ENCODE assay signal across 17 cellular contexts in the genomic region with DNA sequence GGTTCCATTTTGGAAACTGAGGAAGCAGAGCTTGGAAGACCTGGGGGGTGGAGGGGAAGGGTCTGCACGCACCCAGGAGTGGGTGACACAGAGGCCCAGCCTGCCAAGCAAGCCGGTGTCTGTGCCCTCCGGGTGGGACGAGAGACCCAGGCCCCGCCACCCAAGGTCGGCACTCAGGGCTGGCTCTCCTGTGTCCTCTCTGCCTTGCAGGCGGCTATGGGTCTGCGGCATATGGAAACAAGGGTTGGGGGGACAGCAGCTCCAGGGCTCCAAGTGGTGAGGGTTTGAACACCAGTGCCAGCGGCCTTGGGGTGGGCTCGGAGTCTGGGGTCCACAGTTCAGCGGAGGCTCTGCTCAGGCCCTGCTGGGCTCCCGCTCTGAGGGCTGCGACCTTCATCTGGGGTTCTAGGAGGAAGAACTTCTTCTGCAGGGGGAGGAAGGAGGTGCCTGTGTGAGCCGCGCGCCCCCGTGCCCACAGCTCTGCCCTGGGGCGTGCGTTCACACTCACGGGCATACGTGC. TPM values are rescaled to one million over a fixed set of nuclear protein-coding genes. Genes with fewer than 3 reads are reported as not detected.
DNase-seq lines count a peak whose midpoint lies in the region; ATAC-seq, FAIRE-seq and TF ChIP-seq lines count a peak whose summit lies in the region.
"Had no signal": no experiment of that assay in that cellular context is flagged by ENCODE, and none has a peak within 500 bp of the region (broad histone marks: within the 10 kb centered on the region; RNA-seq: fewer than 3 reads in every experiment).

No MANE protein-coding gene starts in this region.

- H2AFZ ChIP-seq in K562 (ENCODE audit: low read depth, low read length): no peak overlapping the region; the same call in 1 of the 2 replicates

- H3K4me3 ChIP-seq in A549 (no peak overlapping the region), BE2C (ENCODE audit: low read depth, low read length) (no peak overlapping the region), K562 (no peak overlapping the region)
- H3K4me3 ChIP-seq: BLaER1 treated with 17β-estradiol and CSF1 and Interleukin-3, amounts not matched to agents 10 nM and 100 nM; SK-N-MC had no signal

- H3K9me3 Mint-ChIP-seq in T-cell (no peaks in the 10 kb centered on the region), natural killer cell (no peaks in the 10 kb centered on the region)
- H3K9me3 Mint-ChIP-seq: IgD-negative memory B cell had no signal

- peak; percentile 5 to 33; a peak in 3 of 6 replicates for ATAC-seq in A549
- no peak for ATAC-seq in T-cell (replicated peaks in 1 of 4)
- peak; percentile 15; the same call in 1 of the 3 replicates for ATAC-seq in K562
- no peak for ATAC-seq in natural killer cell

- H3K27ac Mint-ChIP-seq in T-cell (no peak overlapping the region), natural killer cell (no peak overlapping the region)

- H3K4me2 ChIP-seq in A549 (peak overlapping the region; percentile 80; the same call in 2 of the 3 replicates), K562 (ENCODE audit: insufficient read depth, low read length) (no peak overlapping the region)

- H3K9me3 ChIP-seq in A549: no peaks in the 10 kb centered on the region
- no peaks in the 10 kb centered on the region for H3K9me3 ChIP-seq in BE2C
- H3K9me3 ChIP-seq in K562 (replicated peaks; ENCODE audit: control insufficient read depth, insufficient read depth, low read depth, low read length): peaks cover 10% of the 10 kb centered on the region
- H3K9me3 ChIP-seq: colonic mucosa had no signal

- intact Hi-C loops in K562 (cut with micrococcal nuclease) (loop anchor here (1.0 to 2.0 kb wide), 2 partner anchors 78 to 83 kb away; no protein-coding TSS in a partner anchor), natural killer cell (cut with micrococcal nuclease) (loop anchor here (1.0 kb wide), 1 partner anchor 86 kb away; no protein-coding TSS in a partner anchor)

- TF ChIP-seq RAD21 in A549 (conservative IDR thresholded peaks at IDR 0.05 in 1 of 2, IDR thresholded peaks at IDR 0.05 in 1 of 2) (no peak), K562 (CRISPR knock-in tag; conservative IDR thresholded peaks at IDR 0.05 in 1 of 2, IDR thresholded peaks at IDR 0.05 in 1 of 2) (no peak)

- no peak for TF ChIP-seq EP300 in A549 (IDR thresholded peaks at IDR 0.05)
- TF ChIP-seq EP300 in K562 (IDR thresholded peaks at IDR 0.05; ENCODE audit: low read length): no peak

- FAIRE-seq in A549 (lab: Jason Lieb, UNC): no peak
- FAIRE-seq in K562 (lab: Jason Lieb, UNC): no peak

- H3K4me1 Mint-ChIP-seq in T-cell: peaks cover 15 to 20% (median 16%) of the 10 kb centered on the region in 3 donors
- peaks cover 5% of the 10 kb centered on the region in 2 donors for H3K4me1 Mint-ChIP-seq in natural killer cell

- H3K9ac ChIP-seq in K562 (ENCODE audit: insufficient read depth in 1 of 2, low read depth in 2 of 2, low read length in 2 of 2): peak overlapping the region in 1 of 2 experiments; percentile 74; a peak in 2 of 4 replicates
- H3K9ac ChIP-seq: BLaER1 treated with 17β-estradiol and CSF1 and Interleukin-3, amounts not matched to agents 10 nM and 100 nM had no signal

- H3K27me3 Mint-ChIP-seq in T-cell: no peaks in the 10 kb centered on the region
- H3K27me3 Mint-ChIP-seq in natural killer cell (ENCODE audit: low read depth in 2 of 2): no peaks in the 10 kb centered on the region

- TF ChIP-seq POLR2A in A549 (IDR thresholded peaks at IDR 0.05; ENCODE audit: low read length): no peak
- TF ChIP-seq POLR2A in K562 (conservative IDR thresholded peaks at IDR 0.05): no peak

- no peaks in the 10 kb centered on the region for H3K79me2 ChIP-seq in K562 (ENCODE audit: control insufficient read depth, insufficient read depth, low read length)

- DNase-seq in A549 (ENCODE audit: low read depth in 1 of 2, low spot score in 1 of 2) (no peak), BE2C (peak; percentile 13), T-cell (no peak), K562 (ENCODE audit: extremely low read depth in 1 of 4, low spot score in 3 of 4) (no peak), activated gamma-delta T cell (lab: John Stamatoyannopoulos, UW) (no peak), natural killer cell (no peak)
- DNase-seq in central memory CD4-positive, alpha-beta T cell: no peak
- DNase-seq: colonic mucosa, DMS79, NCI-H1092 treated with DMSO at 0.1 percent for 48 hours, occipital lobe had no signal

- POLR2A ChIA-PET in A549 (lab: Yijun Ruan, JAX) (no interaction called here), T-cell (lab: Charles Lee) (no interaction called here), K562 (lab: Yijun Ruan, JAX) (no interaction called here)

- H3K9me1 ChIP-seq in K562 (ENCODE audit: control insufficient read depth, insufficient read depth, low read length): no peaks in the 10 kb centered on the region

- no TSS peak for BruUV-seq in K562 (replicated peaks; lab: Mats Ljungman, UMichigan)

- H3K36me3 Mint-ChIP-seq in T-cell: no peaks in the 10 kb centered on the region
- H3K36me3 Mint-ChIP-seq in natural killer cell: no peaks in the 10 kb centered on the region
- H3K36me3 Mint-ChIP-seq: IgD-negative memory B cell had no signal

- CTCF ChIA-PET in A549 (lab: Yijun Ruan, JAX): interaction anchor here (0.8 to 15.6 kb wide), 26 partner anchors 11 to 291 kb away, joined by 3 to 343 read pairs (median 4); partner anchors contain the start of gene SECTM1
- CTCF ChIA-PET in T-cell (lab: Charles Lee): interaction anchor here in 1 of 2 donors (0.6 to 1.5 kb wide), 2 partner anchors 20 to 71 kb away, joined by 4 read pairs; no protein-coding TSS in a partner anchor
- CTCF ChIA-PET in K562 (lab: Yijun Ruan, JAX; ENCODE audit: low intra/inter-chr PET ratio): interaction anchor here (0.6 to 1.0 kb wide), 2 partner anchors 83 to 88 kb away, joined by 3 read pairs; no protein-coding TSS in a partner anchor

- in situ Hi-C loops in K562 (cut with MboI): no loop called here

- TF ChIP-seq CTCF in A549 (IDR thresholded peaks at IDR 0.05) (no peak), BE2C (IDR thresholded peaks at IDR 0.05; ENCODE audit: low read depth, low read length) (no peak), K562 (IDR thresholded peaks at IDR 0.05 in 2 of 3, conservative IDR thresholded peaks at IDR 0.05 in 1 of 3; ENCODE audit: insufficient read depth in 2 of 3, low read depth in 1 of 3, low read length in 3 of 3) (no peak), natural killer cell (IDR thresholded peaks at IDR 0.05) (no peak)

- no peaks in the 10 kb centered on the region for H3K36me3 ChIP-seq in BE2C
- H3K36me3 ChIP-seq in K562 (ENCODE audit: control insufficient read depth, insufficient read depth, low read length): no peaks in the 10 kb centered on the region
- H3K36me3 ChIP-seq: BLaER1 treated with 17β-estradiol and CSF1 and Interleukin-3, amounts not matched to agents 10 nM and 100 nM; colonic mucosa had no signal

- H3K4me1 ChIP-seq in A549 (peaks cover 12% of the 10 kb centered on the region; the same call in 2 of the 3 replicates), BE2C (peaks cover 2% of the 10 kb centered on the region; the same call in 1 of the 2 replicates), K562 (replicated peaks in 1 of 2; ENCODE audit: control insufficient read depth in 2 of 2, insufficient read depth in 2 of 2, low read length in 2 of 2) (peaks cover 43 to 98% of the 10 kb centered on the region in 2 experiments)

- H3K27me3 ChIP-seq in BE2C: no peaks in the 10 kb centered on the region
- no peaks in the 10 kb centered on the region for H3K27me3 ChIP-seq in K562 (ENCODE audit: control insufficient read depth in 2 of 2, insufficient read depth in 2 of 2, low read length in 2 of 2)
- H3K27me3 ChIP-seq: colonic mucosa had no signal

- H3K4me3 Mint-ChIP-seq in T-cell (peak overlapping the region in 2 of 3 donors; percentile 29 to 51), natural killer cell (no peak overlapping the region)

- H3K27ac ChIP-seq in A549 (peak overlapping the region; percentile 32 to 62; a peak in 4 of 6 replicates), K562 (ENCODE audit: extremely low read depth, low read depth, low read length) (no peak overlapping the region)
- H3K27ac ChIP-seq: BLaER1 treated with 17β-estradiol and CSF1 and Interleukin-3, amounts not matched to agents 10 nM and 100 nM; colonic mucosa; SK-N-MC; VCaP had no signal

- H4K20me1 ChIP-seq in K562 (replicated peaks; ENCODE audit: control insufficient read depth, insufficient read depth, low read length): no peaks in the 10 kb centered on the region

- WGBS in A549 (ENCODE audit: missing lambda C conversion rate): 34% methylated on average over 17 of the region's 21 CpGs
- WGBS in K562 (ENCODE audit: insufficient coverage, low coverage, missing lambda C conversion rate): 43% methylated on average over 17 of the region's 21 CpGs

RNA-seq across cellular contexts. Expression of gene CD7, which starts 4.6 kb away (rescaled TPM):
- polyA plus RNA-seq in A549 (2011; rRNA removed) (not detected in 2 replicates), A549 (2017; fragmentation: RNase III; extraction: RNeasy Plus Mini Kit Qiagen cat#74134 plus additional on column Dnase treatment) (not detected in 3 replicates), K562 (2011; rRNA removed) (0.21 and 0.85 TPM in 2 replicates), K562 (2014; fragmentation: Illumina TruSeq; extraction: Trizol) (not detected in 2 replicates), K562 (2014; fragmentation: Nextera tagmentation; extraction: Ambion mirVana) (not detected), K562 (2014; rRNA removed) (not detected in 2 replicates)
- not detected in 2 replicates for polyA plus RNA-seq in A549 (2012; cell fraction: cytosol; rRNA removed)
- polyA plus RNA-seq in A549 (2012; cell fraction: nucleus; rRNA removed): 0.07 TPM in 1 of 2 replicates, not detected in the other
- polyA minus RNA-seq in A549 (2011; rRNA and poly(A)+ RNA removed): not detected in 2 replicates
- polyA plus RNA-seq in BE2C (2012; ENCODE audit: insufficient read depth, insufficient read length, low read depth): 0.46 TPM
- total RNA-seq in T-cell (100 to 1,000 TPM; 104 to 265 (median 135) TPM), K562 (2014; rRNA removed) (not detected in 2 replicates), K562 (2014; rRNA removed; fragmentation: Illumina TruSeq; extraction: Trizol) (not detected in 2 replicates), K562 (2015; rRNA removed; fragmentation: Illumina TruSeq; extraction: Trizol) (not detected in 2 replicates), K562 (2021) (0.18 and 0.35 TPM in 2 replicates), natural killer cell (100 to 1,000 TPM; 464 to 564 (median 522) TPM)
- 0.44 TPM in 1 of 2 replicates, not detected in the other for total RNA-seq in K562 (2011; cell fraction: chromatin; rRNA removed; ENCODE audit: low replicate concordance)
- 0.66 and 0.83 TPM in 2 replicates for total RNA-seq in K562 (2011; cell fraction: nucleolus; rRNA removed)
- total RNA-seq in K562 (2011; cell fraction: nucleoplasm; rRNA removed): 0.69 TPM in 1 of 2 replicates, not detected in the other
- polyA plus RNA-seq in K562 (2011; cell fraction: cytosol; rRNA removed): 0.34 and 1.3 TPM in 2 replicates
- 0.88 and 1.2 TPM in 2 replicates for polyA plus RNA-seq in K562 (2011; cell fraction: nucleus; rRNA removed)
- 0.16 and 0.19 TPM in 2 replicates for polyA plus RNA-seq in K562 (2012)
- polyA minus RNA-seq in K562 (2011; rRNA and poly(A)+ RNA removed): not detected in 2 replicates
- 1.0 TPM in 1 of 2 replicates, not detected in the other for polyA minus RNA-seq in K562 (2011; cell fraction: cytosol; rRNA and poly(A)+ RNA removed)
- 0.27 TPM in 1 of 2 replicates, not detected in the other for polyA minus RNA-seq in K562 (2011; cell fraction: nucleus; rRNA and poly(A)+ RNA removed)
- total RNA-seq: fibroblast of villous mesenchyme, occipital lobe had no signal

RNA-seq across cellular contexts. Expression of gene SECTM1, which starts 11.6 kb away (rescaled TPM):
- polyA plus RNA-seq in A549 (2011; rRNA removed): 0.22 and 0.58 TPM in 2 replicates
- polyA plus RNA-seq in A549 (2012; cell fraction: cytosol; rRNA removed): 0.31 and 0.52 TPM in 2 replicates
- 0.58 and 0.83 TPM in 2 replicates for polyA plus RNA-seq in A549 (2012; cell fraction: nucleus; rRNA removed)
- polyA plus RNA-seq in A549 (2017; fragmentation: RNase III; extraction: RNeasy Plus Mini Kit Qiagen cat#74134 plus additional on column Dnase treatment): 1.5 to 2.5 TPM (median 2.0 TPM) in 3 replicates
- not detected in 2 replicates for polyA minus RNA-seq in A549 (2011; rRNA and poly(A)+ RNA removed)
- polyA plus RNA-seq in BE2C (2012; ENCODE audit: insufficient read depth, insufficient read length, low read depth): 0.42 TPM
- 1 to 10 TPM; 1.3 to 5.1 (median 4.4) TPM for total RNA-seq in T-cell
- 0.86 TPM in 1 of 2 replicates, not detected in the other for total RNA-seq in K562 (2011; cell fraction: chromatin; rRNA removed; ENCODE audit: low replicate concordance)
- 0.53 and 0.83 TPM in 2 replicates for total RNA-seq in K562 (2011; cell fraction: nucleolus; rRNA removed)
- 0.99 TPM in 1 of 2 replicates, not detected in the other for total RNA-seq in K562 (2011; cell fraction: nucleoplasm; rRNA removed)
- total RNA-seq in K562 (2014; rRNA removed): 0.18 TPM in 1 of 2 replicates, not detected in the other
- total RNA-seq in K562 (2014; rRNA removed; fragmentation: Illumina TruSeq; extraction: Trizol): not detected in 2 replicates
- not detected in 2 replicates for total RNA-seq in K562 (2015; rRNA removed; fragmentation: Illumina TruSeq; extraction: Trizol)
- total RNA-seq in K562 (2021): 0.11 TPM in 1 of 2 replicates, not detected in the other
- 0.19 and 0.46 TPM in 2 replicates for polyA plus RNA-seq in K562 (2011; rRNA removed)
- polyA plus RNA-seq in K562 (2011; cell fraction: cytosol; rRNA removed): 0.35 and 1.1 TPM in 2 replicates
- 0.31 and 0.47 TPM in 2 replicates for polyA plus RNA-seq in K562 (2011; cell fraction: nucleus; rRNA removed)
- 0.36 and 0.57 TPM in 2 replicates for polyA plus RNA-seq in K562 (2012)
- polyA plus RNA-seq in K562 (2014; fragmentation: Illumina TruSeq; extraction: Trizol): 0.15 TPM in 1 of 2 replicates, not detected in the other
- polyA plus RNA-seq in K562 (2014; fragmentation: Nextera tagmentation; extraction: Ambion mirVana): not detected
- not detected in 2 replicates for polyA plus RNA-seq in K562 (2014; rRNA removed)
- polyA minus RNA-seq in K562 (2011; rRNA and poly(A)+ RNA removed): 0.18 and 0.33 TPM in 2 replicates
- polyA minus RNA-seq in K562 (2011; cell fraction: cytosol; rRNA and poly(A)+ RNA removed): not detected in 2 replicates
- 0.94 TPM in 1 of 2 replicates, not detected in the other for polyA minus RNA-seq in K562 (2011; cell fraction: nucleus; rRNA and poly(A)+ RNA removed)
- 10 to 100 TPM in 1 of 3 donors, 1 to 10 TPM in 2; 3.6 to 11.2 (median 6.3) TPM for total RNA-seq in natural killer cell

RNA-seq across cellular contexts. Expression of gene TEX19, which starts 37.0 kb away (rescaled TPM):
- polyA plus RNA-seq in A549 (2011; rRNA removed) (0.32 and 0.43 TPM in 2 replicates), A549 (2017; fragmentation: RNase III; extraction: RNeasy Plus Mini Kit Qiagen cat#74134 plus additional on column Dnase treatment) (0.50 to 0.66 TPM (median 0.55 TPM) in 3 replicates), K562 (2011; rRNA removed) (3.6 and 4.9 TPM in 2 replicates), K562 (2014; fragmentation: Illumina TruSeq; extraction: Trizol) (1.9 and 2.3 TPM in 2 replicates), K562 (2014; fragmentation: Nextera tagmentation; extraction: Ambion mirVana) (under 1 TPM; 0.10 to 0.57 TPM), K562 (2014; rRNA removed) (1.9 and 2.2 TPM in 2 replicates)
- polyA plus RNA-seq in A549 (2012; cell fraction: cytosol; rRNA removed): 0.74 and 0.80 TPM in 2 replicates
- polyA plus RNA-seq in A549 (2012; cell fraction: nucleus; rRNA removed): 0.55 and 0.59 TPM in 2 replicates
- polyA minus RNA-seq in A549 (2011; rRNA and poly(A)+ RNA removed): 0.44 and 0.58 TPM in 2 replicates
- polyA plus RNA-seq in BE2C (2012; ENCODE audit: insufficient read depth, insufficient read length, low read depth): not detected
- total RNA-seq in T-cell (not detected), K562 (2014; rRNA removed) (1.6 and 2.4 TPM in 2 replicates), K562 (2014; rRNA removed; fragmentation: Illumina TruSeq; extraction: Trizol) (0.93 and 1.4 TPM in 2 replicates), K562 (2015; rRNA removed; fragmentation: Illumina TruSeq; extraction: Trizol) (1.6 and 2.0 TPM in 2 replicates), K562 (2021) (1.4 and 2.1 TPM in 2 replicates), natural killer cell (not detected)
- 1.0 and 1.2 TPM in 2 replicates for total RNA-seq in K562 (2011; cell fraction: chromatin; rRNA removed; ENCODE audit: low replicate concordance)
- 1.2 TPM in 2 replicates for total RNA-seq in K562 (2011; cell fraction: nucleolus; rRNA removed)
- 1.0 and 1.8 TPM in 2 replicates for total RNA-seq in K562 (2011; cell fraction: nucleoplasm; rRNA removed)
- 4.1 and 5.7 TPM in 2 replicates for polyA plus RNA-seq in K562 (2011; cell fraction: cytosol; rRNA removed)
- polyA plus RNA-seq in K562 (2011; cell fraction: nucleus; rRNA removed): 1.2 and 1.9 TPM in 2 replicates
- 2.0 and 5.3 TPM in 2 replicates for polyA plus RNA-seq in K562 (2012)
- 2.4 and 2.7 TPM in 2 replicates for polyA minus RNA-seq in K562 (2011; rRNA and poly(A)+ RNA removed)
- polyA minus RNA-seq in K562 (2011; cell fraction: cytosol; rRNA and poly(A)+ RNA removed): 0.91 and 1.5 TPM in 2 replicates
- 0.13 and 0.56 TPM in 2 replicates for polyA minus RNA-seq in K562 (2011; cell fraction: nucleus; rRNA and poly(A)+ RNA removed)
- total RNA-seq: colonic mucosa, fibroblast of villous mesenchyme, left colon, occipital lobe had no signal

RNA-seq across cellular contexts. Expression of gene CSNK1D, which starts 48.5 kb away (rescaled TPM):
- polyA plus RNA-seq in A549 (2011; rRNA removed) (130 and 139 TPM in 2 replicates), A549 (2017; fragmentation: RNase III; extraction: RNeasy Plus Mini Kit Qiagen cat#74134 plus additional on column Dnase treatment) (151 to 173 TPM (median 163 TPM) in 3 replicates), K562 (2011; rRNA removed) (82.8 and 96.8 TPM in 2 replicates), K562 (2014; fragmentation: Illumina TruSeq; extraction: Trizol) (123 and 133 TPM in 2 replicates), K562 (2014; fragmentation: Nextera tagmentation; extraction: Ambion mirVana) (1 to 10 TPM; 6.5 to 7.4 TPM), K562 (2014; rRNA removed) (81.0 and 90.3 TPM in 2 replicates)
- polyA plus RNA-seq in A549 (2012; cell fraction: cytosol; rRNA removed): 182 and 192 TPM in 2 replicates
- polyA plus RNA-seq in A549 (2012; cell fraction: nucleus; rRNA removed): 734 and 786 TPM in 2 replicates
- 105 and 128 TPM in 2 replicates for polyA minus RNA-seq in A549 (2011; rRNA and poly(A)+ RNA removed)
- 264 TPM for polyA plus RNA-seq in BE2C (2012; ENCODE audit: insufficient read depth, insufficient read length, low read depth)
- total RNA-seq in T-cell (100 to 1,000 TPM; 177 to 273 (median 194) TPM), K562 (2014; rRNA removed) (26.1 and 39.0 TPM in 2 replicates), K562 (2014; rRNA removed; fragmentation: Illumina TruSeq; extraction: Trizol) (35.9 and 41.3 TPM in 2 replicates), K562 (2015; rRNA removed; fragmentation: Illumina TruSeq; extraction: Trizol) (35.7 and 36.6 TPM in 2 replicates), K562 (2021) (95.3 and 114 TPM in 2 replicates), natural killer cell (100 to 1,000 TPM; 423 to 475 (median 468) TPM)
- total RNA-seq in K562 (2011; cell fraction: chromatin; rRNA removed; ENCODE audit: low replicate concordance): 268 and 441 TPM in 2 replicates
- total RNA-seq in K562 (2011; cell fraction: nucleolus; rRNA removed): 196 and 213 TPM in 2 replicates
- 179 and 187 TPM in 2 replicates for total RNA-seq in K562 (2011; cell fraction: nucleoplasm; rRNA removed)
- polyA plus RNA-seq in K562 (2011; cell fraction: cytosol; rRNA removed): 51.5 and 60.4 TPM in 2 replicates
- 306 and 488 TPM in 2 replicates for polyA plus RNA-seq in K562 (2011; cell fraction: nucleus; rRNA removed)
- polyA plus RNA-seq in K562 (2012): 102 and 106 TPM in 2 replicates
- 56.2 and 74.7 TPM in 2 replicates for polyA minus RNA-seq in K562 (2011; rRNA and poly(A)+ RNA removed)
- 45.7 and 51.3 TPM in 2 replicates for polyA minus RNA-seq in K562 (2011; cell fraction: cytosol; rRNA and poly(A)+ RNA removed)
- polyA minus RNA-seq in K562 (2011; cell fraction: nucleus; rRNA and poly(A)+ RNA removed): 71.1 and 74.9 TPM in 2 replicates

RNA-seq across cellular contexts. Expression of gene UTS2R, which starts 49.6 kb away (rescaled TPM):
- polyA plus RNA-seq in A549 (2011; rRNA removed): not detected in 2 replicates
- not detected in 2 replicates for polyA plus RNA-seq in A549 (2012; cell fraction: cytosol; rRNA removed)
- 0.06 and 0.11 TPM in 2 replicates for polyA plus RNA-seq in A549 (2012; cell fraction: nucleus; rRNA removed)
- not detected in 3 replicates for polyA plus RNA-seq in A549 (2017; fragmentation: RNase III; extraction: RNeasy Plus Mini Kit Qiagen cat#74134 plus additional on column Dnase treatment)
- not detected in 2 replicates for polyA minus RNA-seq in A549 (2011; rRNA and poly(A)+ RNA removed)
- polyA plus RNA-seq in BE2C (2012; ENCODE audit: insufficient read depth, insufficient read length, low read depth): 0.65 TPM
- total RNA-seq in T-cell: not detected
- not detected in 2 replicates for total RNA-seq in K562 (2011; cell fraction: chromatin; rRNA removed; ENCODE audit: low replicate concordance)
- not detected in 2 replicates for total RNA-seq in K562 (2011; cell fraction: nucleolus; rRNA removed)
- not detected in 2 replicates for total RNA-seq in K562 (2011; cell fraction: nucleoplasm; rRNA removed)
- not detected in 2 replicates for total RNA-seq in K562 (2014; rRNA removed)
- not detected in 2 replicates for total RNA-seq in K562 (2014; rRNA removed; fragmentation: Illumina TruSeq; extraction: Trizol)
- not detected in 2 replicates for total RNA-seq in K562 (2015; rRNA removed; fragmentation: Illumina TruSeq; extraction: Trizol)
- 0.22 TPM in 1 of 2 replicates, not detected in the other for total RNA-seq in K562 (2021)
- polyA plus RNA-seq in K562 (2011; rRNA removed): not detected in 2 replicates
- polyA plus RNA-seq in K562 (2011; cell fraction: cytosol; rRNA removed): not detected in 2 replicates
- polyA plus RNA-seq in K562 (2011; cell fraction: nucleus; rRNA removed): 0.27 TPM in 1 of 2 replicates, not detected in the other
- not detected in 2 replicates for polyA plus RNA-seq in K562 (2012)
- not detected in 2 replicates for polyA plus RNA-seq in K562 (2014; fragmentation: Illumina TruSeq; extraction: Trizol)
- polyA plus RNA-seq in K562 (2014; fragmentation: Nextera tagmentation; extraction: Ambion mirVana): not detected
- not detected in 2 replicates for polyA plus RNA-seq in K562 (2014; rRNA removed)
- polyA minus RNA-seq in K562 (2011; rRNA and poly(A)+ RNA removed): not detected in 2 replicates
- not detected in 2 replicates for polyA minus RNA-seq in K562 (2011; cell fraction: cytosol; rRNA and poly(A)+ RNA removed)
- polyA minus RNA-seq in K562 (2011; cell fraction: nucleus; rRNA and poly(A)+ RNA removed): not detected in 2 replicates
- total RNA-seq in natural killer cell: under 1 TPM in 1 of 3 donors, not detected in 2; 0.28 TPM
- total RNA-seq: colonic mucosa, fibroblast of villous mesenchyme, left colon, occipital lobe had no signal
- polyA plus RNA-seq: IgD-negative memory B cell had no signal

Comparison
In these comparisons a context has a peak if more than half of its experiments do, and no peak if none do; other contexts are left out.
1. ATAC-seq: peak in A549 (2 of 2) and K562 (single experiment); none in T-cell (0 of 4) and natural killer cell (0 of 3).
2. RNA of gene CD7, which starts 4.6 kb away (total RNA-seq): 464 to 564 TPM in natural killer cell and 104 to 265 TPM in T-cell; 0.18 to 0.83 TPM in K562; every median in the first group is over 10 times any median in the second.